ENCODE assay signal across 8 cellular contexts in genomic region chr22:49052023-49052538, GRCh38.
DNase-seq lines count a peak whose midpoint lies in the region; ATAC-seq, FAIRE-seq and TF ChIP-seq lines count a peak whose summit lies in the region.

No MANE protein-coding gene starts in this region.

- H3K27me3 ChIP-seq in pancreas (no peaks in the 10 kb centered on the region), upper lobe of right lung (no peaks in the 10 kb centered on the region)

- WGBS in pancreas, 2 donors = 45 to 72% methylated on average over 33 to 36 of the region's 36 CpGs

- no peaks in the 10 kb centered on the region for H3K9me3 ChIP-seq in pancreas
- H3K9me3 ChIP-seq in upper lobe of right lung = no peaks in the 10 kb centered on the region

- ATAC-seq in pancreas (peak; percentile 80 to 97 (median 90)), upper lobe of right lung (peak; percentile 70)

- FAIRE-seq in pancreas (lab: Jason Lieb, UNC) = no peak

- H3K4me1 ChIP-seq in pancreas (no peaks in the 10 kb centered on the region), upper lobe of right lung (no peaks in the 10 kb centered on the region)

- no peak for TF ChIP-seq CTCF in coronary artery (IDR thresholded peaks at IDR 0.05)
- TF ChIP-seq CTCF in pancreas (IDR thresholded peaks at IDR 0.05) = no peak
- no peak for TF ChIP-seq CTCF in upper lobe of right lung (IDR thresholded peaks at IDR 0.05)

- H3K27ac ChIP-seq in coronary artery (no peak overlapping the region), pancreas (no peak overlapping the region), upper lobe of right lung (no peak overlapping the region)

- peak; percentile 33 for DNase-seq in NCI-H1436 (lab: John Stamatoyannopoulos, UW)
- no peak for DNase-seq in NCI-H1436 treated with DMSO at 0.1 percent for 48 hours (lab: John Stamatoyannopoulos, UW)
- no peak for DNase-seq in coronary artery (ENCODE audit: low spot score)
- DNase-seq in pancreas = peak in 5 of 6 donors; percentile 37 to 75 (median 59)
- DNase-seq in upper lobe of right lung = peak; percentile 58
- no peak for DNase-seq in NCI-H146 (lab: John Stamatoyannopoulos, UW)
- DNase-seq in HCEC 1CT = no peak
- DNase-seq in NCI-H1105 treated with DMSO at 0.1 percent for 48 hours (lab: John Stamatoyannopoulos, UW) = no peak

- H3K36me3 ChIP-seq in pancreas (no peaks in the 10 kb centered on the region), upper lobe of right lung (no peaks in the 10 kb centered on the region)

- intact Hi-C loops in pancreas (cut with DNase I) = no loop called here
- intact Hi-C loops in upper lobe of right lung (cut with DNase I) = no loop called here

- H3K4me3 ChIP-seq in coronary artery (peak overlapping the region; percentile 61), pancreas (peak overlapping the region; percentile 27 to 35 (median 32)), upper lobe of right lung (peak overlapping the region; percentile 21)

Comparison
In these comparisons a context has a peak if more than half of its experiments do, and no peak if none do; other contexts are left out.
1. DNase-seq: peak in NCI-H1436 (single experiment), pancreas (5 of 6) and upper lobe of right lung (single experiment); none in NCI-H1436 treated with DMSO at 0.1 percent for 48 hours (single experiment), coronary artery (single experiment), NCI-H146 (single experiment), HCEC 1CT (single experiment) and NCI-H1105 treated with DMSO at 0.1 percent for 48 hours (single experiment).
2. Peak in every context shown above with its lines, with median percentiles within 50 percentile points of each other: H3K4me3 ChIP-seq.